8 cellular contexts compared by ENCODE assay signal in genomic region chr3:40309439-40309924, GRCh38. TPM values are rescaled to one million over a fixed set of nuclear protein-coding genes. Genes with fewer than 3 reads are reported as not detected.
DNase-seq lines count a peak whose midpoint lies in the region; ATAC-seq and TF ChIP-seq lines count a peak whose summit lies in the region.

TSS of gene EIF1B (plus strand) at chr3:40309707. CDS start at chr3:40309942, 235 bp downstream.

- intact Hi-C loops in aorta (cut with DNase I), result loop anchor here in 1 of 2 donors (5.0 to 10.0 kb wide), 2 partner anchors 215 to 777 kb away; partner anchors contain the start of gene ZNF621

- H3K27me3 ChIP-seq in right atrium auricular region (no peaks in the 10 kb centered on the region), aorta (ENCODE audit: control insufficient read depth in 1 of 2, insufficient read depth in 2 of 2, low read length in 1 of 2) (no peaks in the 10 kb centered on the region)

- in situ Hi-C loops in GM13976 (cut with MboI; ENCODE audit: low sequenced_read_pairs, unreplicated experiment), result no loop called here

- peak; percentile 82 for TF ChIP-seq CTCF in GM13976 (IDR thresholded peaks at IDR 0.05; ENCODE audit: borderline replicate concordance, control extremely low read depth, extremely low read depth, insufficient read depth, missing control alignments)
- peak; percentile 93 to 94 for TF ChIP-seq CTCF in right atrium auricular region (IDR thresholded peaks at IDR 0.05)

- WGBS in aorta, 2 donors, result 0 to 1% methylated on average over 47 to 49 of the region's 49 CpGs

- peak within 1 kb of the TSS; percentile 73 to 81 for H3K4me3 ChIP-seq in right atrium auricular region
- peak within 1 kb of the TSS; percentile 94 to 100 for H3K4me3 ChIP-seq in aorta (ENCODE audit: low read length in 2 of 2)

- H3K36me3 Mint-ChIP-seq in T-helper 17 cell (ENCODE audit: low read depth), result peaks cover 6% of the 10 kb centered on the region

- DNase-seq in GM13976 (ENCODE audit: low spot score), result peak; percentile 97
- DNase-seq in NCI-H1694 (lab: John Stamatoyannopoulos, UW), result peak; percentile 64
- DNase-seq in T-helper 17 cell, result peak; percentile 97 to 99 (median 97)
- DNase-seq in right atrium auricular region (ENCODE audit: low spot score), result peak; percentile 99
- DNase-seq in pulmonary artery endothelial cell (ENCODE audit: low read depth, low spot score), result peak; percentile 90
- DNase-seq in aorta, result peak; percentile 99 to 100

- peak within 1 kb of the TSS; percentile 99 for H3K4me3 Mint-ChIP-seq in T-helper 17 cell

- H3K27me3 Mint-ChIP-seq in T-helper 17 cell, result no peaks in the 10 kb centered on the region

- H3K4me1 ChIP-seq in right atrium auricular region (peaks cover 0 to 42% of the 10 kb centered on the region in 2 donors), aorta (ENCODE audit: control insufficient read depth in 1 of 2, insufficient read depth in 2 of 2, low read length in 2 of 2) (no peaks in the 10 kb centered on the region)

- H3K9me3 ChIP-seq in T-helper 17 cell (ENCODE audit: control insufficient read depth, low read length, poor library complexity, severe bottlenecking) (no peaks in the 10 kb centered on the region), right atrium auricular region (no peaks in the 10 kb centered on the region), aorta (ENCODE audit: control insufficient read depth, low read length) (no peaks in the 10 kb centered on the region)

- H3K4me1 Mint-ChIP-seq in T-helper 17 cell, result peaks cover 15% of the 10 kb centered on the region

- H3K36me3 ChIP-seq in right atrium auricular region (peaks cover 42% of the 10 kb centered on the region), aorta (ENCODE audit: control insufficient read depth in 1 of 2, insufficient read depth in 2 of 2, low read length in 1 of 2) (peaks cover 0 to 3% of the 10 kb centered on the region in 2 donors)

- peak within 1 kb of the TSS; percentile 100 for H3K27ac Mint-ChIP-seq in T-helper 17 cell

- peak within 1 kb of the TSS; percentile 94 for H3K27ac ChIP-seq in angular gyrus (ENCODE audit: low read depth, low read length)
- H3K27ac ChIP-seq in right atrium auricular region, result peak within 1 kb of the TSS; percentile 95 to 99
- H3K27ac ChIP-seq in aorta (ENCODE audit: low read depth in 1 of 2, low read length in 2 of 2), result peak within 1 kb of the TSS; percentile 97 to 98

- ATAC-seq in HG02884 (IDR thresholded peaks at IDR 0.05; ENCODE audit: unreplicated experiment) (peak; percentile 94), T-helper 17 cell (peak; percentile 93), aorta (ENCODE audit: low FRiP score) (peak; percentile 99)

RNA-seq across cellular contexts. Expression of gene EIF1B, which starts in this region (rescaled TPM):
- 10 to 100 TPM; 55.4 to 62.1 TPM for total RNA-seq in T-helper 17 cell
- 100 to 1,000 TPM in 1 of 2 donors, 10 to 100 TPM in 1; 63.9 to 131 TPM for total RNA-seq in right atrium auricular region
- 12.0 and 19.4 TPM in 2 replicates for total RNA-seq in pulmonary artery endothelial cell
- total RNA-seq in aorta, result 10 to 100 TPM; 51.3 to 51.6 TPM
- polyA plus RNA-seq in aorta, result 10 to 100 TPM; 74.0 to 79.2 TPM

Comparison
In these comparisons a context has a peak if more than half of its experiments do, and no peak if none do; other contexts are left out.
1. Peak in every context shown above with its lines: DNase-seq, ATAC-seq, H3K4me3 ChIP-seq and H3K27ac ChIP-seq.